8 cellular contexts compared by ENCODE assay signal in genomic region chr21:23936224-23936623, GRCh38.
DNase-seq lines count a peak whose midpoint lies in the region; ATAC-seq lines count a peak whose summit lies in the region.

No MANE protein-coding gene starts in this region.

- DNase-seq in DMS53 treated with DMSO at 0.1 percent for 48 hours (lab: John Stamatoyannopoulos, UW; ENCODE audit: unreplicated experiment) (peak; percentile 12), HT1080 (ENCODE audit: low read depth) (peak; percentile 4), SKM-1 treated with dmso at 0.1 percent for 144 hours (lab: John Stamatoyannopoulos, UW; ENCODE audit: unreplicated experiment) (peak; percentile 30), iris pigment epithelial cell (ENCODE audit: low read depth) (peak; percentile 10), A172 (ENCODE audit: low spot score) (no peak), LoVo (ENCODE audit: low spot score) (no peak), NCI-H2227 treated with DMSO at 0.1 percent for 48 hours (lab: John Stamatoyannopoulos, UW) (no peak)

- no peak for ATAC-seq in HG02588 (IDR thresholded peaks at IDR 0.05; ENCODE audit: unreplicated experiment)

Comparison
In these comparisons a context has a peak if more than half of its experiments do, and no peak if none do; other contexts are left out.
1. DNase-seq: peak in DMS53 treated with DMSO at 0.1 percent for 48 hours (single experiment), HT1080 (single experiment), SKM-1 treated with dmso at 0.1 percent for 144 hours (single experiment) and iris pigment epithelial cell (single experiment); none in A172 (single experiment), LoVo (single experiment) and NCI-H2227 treated with DMSO at 0.1 percent for 48 hours (single experiment).